In the genomic region with DNA sequence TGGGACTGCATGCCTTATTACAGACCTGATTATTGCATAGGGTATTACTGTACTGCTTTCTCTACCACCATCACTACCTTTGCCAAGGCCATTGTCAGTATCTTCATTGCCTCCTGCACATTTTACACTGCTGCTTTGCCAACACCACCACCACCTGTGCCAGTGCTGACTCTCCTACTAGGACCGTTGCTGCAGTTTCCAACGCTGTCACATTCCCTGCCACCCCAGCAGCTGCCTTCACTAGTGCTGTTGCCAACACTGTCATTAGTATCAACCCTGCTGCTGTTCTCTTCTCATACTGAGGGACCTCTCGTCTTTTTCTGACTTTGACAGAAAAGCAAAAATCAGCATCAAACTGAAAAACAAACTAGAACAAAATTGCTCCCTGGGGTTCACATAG, we compare ENCODE assay signal across 17 cellular contexts.
A peak's percentile ranks its signal among the peaks of the same experiment; 100 is the strongest.
DNase-seq lines count a peak whose midpoint lies in the region; ATAC-seq and TF ChIP-seq lines count a peak whose summit lies in the region.
"Had no signal": no experiment of that assay in that cellular context is flagged by ENCODE, and none has a peak within 500 bp of the region (broad histone marks: within the 10 kb centered on the region; RNA-seq: fewer than 3 reads in every experiment).

No MANE protein-coding gene starts in this region.

- no peaks in the 10 kb centered on the region for H3K27me3 ChIP-seq in right atrium auricular region
- H3K27me3 ChIP-seq in OCI-LY1 (ENCODE audit: insufficient read depth, low read length): no peaks in the 10 kb centered on the region
- H3K27me3 ChIP-seq: BE2C had no signal

- H3K9me3 ChIP-seq in right atrium auricular region (no peaks in the 10 kb centered on the region), OCI-LY1 (ENCODE audit: low read length) (peaks cover 12% of the 10 kb centered on the region), mucosa of descending colon (no peaks in the 10 kb centered on the region)
- H3K9me3 ChIP-seq: BE2C, MG63 had no signal

- H3K4me1 ChIP-seq in right atrium auricular region (no peaks in the 10 kb centered on the region), OCI-LY1 (ENCODE audit: insufficient read depth, low read length, severe bottlenecking) (no peaks in the 10 kb centered on the region), mucosa of descending colon (ENCODE audit: low read depth) (peaks cover 13% of the 10 kb centered on the region)
- H3K4me1 ChIP-seq: BE2C had no signal

- no peaks in the 10 kb centered on the region for H3F3A ChIP-seq in OCI-LY1 (ENCODE audit: insufficient read depth, low read length)

- no peaks in the 10 kb centered on the region for H4K20me1 ChIP-seq in OCI-LY1 (ENCODE audit: insufficient read depth, low read length)

- intact Hi-C loops in Right ventricle myocardium inferior (cut with DNase I): no loop called here
- intact Hi-C loops in mucosa of descending colon (cut with DNase I, micrococcal nuclease): no loop called here

- TF ChIP-seq CTCF in right atrium auricular region (IDR thresholded peaks at IDR 0.05) (no peak), OCI-LY1 (IDR thresholded peaks at IDR 0.05; ENCODE audit: low read length) (no peak), mucosa of descending colon (IDR thresholded peaks at IDR 0.05) (no peak)

- no peak overlapping the region for H3K9ac ChIP-seq in OCI-LY1 (ENCODE audit: low read length)

- no peaks in the 10 kb centered on the region for H3K36me3 ChIP-seq in right atrium auricular region
- no peaks in the 10 kb centered on the region for H3K36me3 ChIP-seq in OCI-LY1 (ENCODE audit: insufficient read depth, low read length)
- H3K36me3 ChIP-seq in mucosa of descending colon (ENCODE audit: low read depth): no peaks in the 10 kb centered on the region
- H3K36me3 ChIP-seq: BE2C, MG63 had no signal

- H3K79me2 ChIP-seq in OCI-LY1 (ENCODE audit: insufficient read depth, low read length): no peaks in the 10 kb centered on the region

- H3K4me3 ChIP-seq in right atrium auricular region (no peak overlapping the region), OCI-LY1 (ENCODE audit: low read depth, low read length, poor library complexity, severe bottlenecking) (no peak overlapping the region), mucosa of descending colon (no peak overlapping the region)
- H3K4me3 ChIP-seq: GM12878, MG63 had no signal

- peak; percentile 27 for DNase-seq in Right ventricle myocardium inferior (ENCODE audit: missing footprints)
- no peak for DNase-seq in right atrium auricular region (ENCODE audit: low spot score)
- DNase-seq in left lobe of liver (ENCODE audit: low spot score): no peak
- DNase-seq in mucosa of descending colon: no peak
- no peak for DNase-seq in DMS114 treated with DMSO at 0.1 percent for 48 hours (lab: John Stamatoyannopoulos, UW; ENCODE audit: unreplicated experiment)
- DNase-seq: BE2C; CD4-positive, CD25-positive, alpha-beta regulatory T cell; COR-L47; DMS153; Kasumi-1; MG63; NCI-H1048; NCI-H2107; NCI-H524 had no signal

- H3K9me2 ChIP-seq in OCI-LY1 (ENCODE audit: low read depth, low read length): no peaks in the 10 kb centered on the region

- ATAC-seq in Right ventricle myocardium inferior (peak; percentile 83), left lobe of liver (peak; percentile 35), mucosa of descending colon (no peak), HG02981 (IDR thresholded peaks at IDR 0.05; ENCODE audit: unreplicated experiment) (no peak)
- ATAC-seq: GM12878 had no signal

- no peak overlapping the region for H3K27ac ChIP-seq in right atrium auricular region
- H3K27ac ChIP-seq in OCI-LY1 (ENCODE audit: low read depth, low read length, poor library complexity, severe bottlenecking): no peak overlapping the region

- H3K4me2 ChIP-seq in OCI-LY1 (ENCODE audit: low read length): no peak overlapping the region

- 0 out of 2 replicates have a peak overlapping the region, but pooled peaks have one; percentile 32 for H2AFZ ChIP-seq in OCI-LY1 (ENCODE audit: low read length)

Comparison
In these comparisons a context has a peak if more than half of its experiments do, and no peak if none do; other contexts are left out.
1. ATAC-seq: peak in Right ventricle myocardium inferior (single experiment) and left lobe of liver (single experiment); none in mucosa of descending colon (single experiment) and HG02981 (single experiment).